Comparison of ENCODE assay signal across 8 cellular contexts in genomic region chr4:6918345-6918744, GRCh38. TPM values are rescaled to one million over a fixed set of nuclear protein-coding genes. Genes with fewer than 3 reads are reported as not detected.
A peak's percentile ranks its signal among the peaks of the same experiment; 100 is the strongest.
DNase-seq lines count a peak whose midpoint lies in the region; ATAC-seq and TF ChIP-seq lines count a peak whose summit lies in the region.

No MANE protein-coding gene starts in this region.

- peaks cover 5% of the 10 kb centered on the region for H3K79me1 ChIP-seq in H9 (ENCODE audit: insufficient read depth, low read depth, low read length, poor library complexity, severe bottlenecking)

- H3K36me3 Mint-ChIP-seq in H9 (ENCODE audit: insufficient read depth in 1 of 3, low read depth in 3 of 3) = peaks cover 3 to 4% (median 4%) of the 10 kb centered on the region in 3 experiments; a peak in 5 of 7 replicates

- no peak overlapping the region for H3K9ac ChIP-seq in DND-41 (ENCODE audit: low read depth, low read length)
- no peak overlapping the region for H3K9ac ChIP-seq in H9 (ENCODE audit: extremely low read depth, insufficient read length, low read length)

- H3T11ph ChIP-seq in H9 (ENCODE audit: low read length) = no peak overlapping the region

- peaks cover 62% of the 10 kb centered on the region for H3K79me2 ChIP-seq in DND-41 (ENCODE audit: insufficient read depth, low read length)
- no peaks in the 10 kb centered on the region; the same call in 1 of the 2 replicates for H3K79me2 ChIP-seq in H9 (ENCODE audit: insufficient read depth, low read length)

- H3K56ac ChIP-seq in H9 (ENCODE audit: insufficient read length, low read depth, low read length) = no peak overlapping the region

- no peak overlapping the region for H4K91ac ChIP-seq in H9 (ENCODE audit: insufficient read length, low read depth, low read length)

- H3K4me3 ChIP-seq in DND-41 (ENCODE audit: low read depth in 1 of 2, low read length in 2 of 2) (no peak overlapping the region), neutrophil (ENCODE audit: low read depth in 1 of 2, low read length in 1 of 2) (peak overlapping the region; percentile 61 to 66), testis (no peak overlapping the region)

- intact Hi-C loops in testis (cut with DNase I; ENCODE audit: low total_unique reads) = no loop called here

- no peaks in the 10 kb centered on the region for H3K27me3 ChIP-seq in DND-41 (ENCODE audit: insufficient read depth, low read length, poor library complexity)
- no peaks in the 10 kb centered on the region for H3K27me3 ChIP-seq in neutrophil
- H3K27me3 ChIP-seq in testis = no peaks in the 10 kb centered on the region
- H3K27me3 ChIP-seq in H9 (ENCODE audit: insufficient read depth, low read length) = no peaks in the 10 kb centered on the region

- H4K20me1 ChIP-seq in DND-41 (ENCODE audit: insufficient read depth, low read length) (peaks cover 35% of the 10 kb centered on the region), H9 (ENCODE audit: control insufficient read depth, insufficient read depth, insufficient read length) (no peaks in the 10 kb centered on the region)

- ATAC-seq in DND-41 (ENCODE audit: insufficient read depth, low read depth) = peak; percentile 47; the same call in 2 of the 3 replicates
- no peak for ATAC-seq in HG02610 (IDR thresholded peaks at IDR 0.05; ENCODE audit: unreplicated experiment)

- H3K27me3 Mint-ChIP-seq in H9 (ENCODE audit: low read depth) = no peaks in the 10 kb centered on the region

- no peak for TF ChIP-seq CTCF in DND-41 (IDR thresholded peaks at IDR 0.05; ENCODE audit: borderline replicate concordance, extremely low read depth, low read length, poor library complexity, severe bottlenecking)
- TF ChIP-seq CTCF in neutrophil (IDR thresholded peaks at IDR 0.05) = no peak
- TF ChIP-seq CTCF in testis (IDR thresholded peaks at IDR 0.05) = no peak
- no peak for TF ChIP-seq CTCF in H9 (conservative IDR thresholded peaks at IDR 0.05)

- no peak overlapping the region for H2AK5ac ChIP-seq in H9 (ENCODE audit: insufficient read length, low read length)

- H2AFZ ChIP-seq in DND-41 (ENCODE audit: low read depth, low read length) = no peak overlapping the region
- H2AFZ ChIP-seq in H9 (ENCODE audit: low read length) = no peak overlapping the region

- H3K9me3 Mint-ChIP-seq in H9 = no peaks in the 10 kb centered on the region

- no peak overlapping the region for H3K4ac ChIP-seq in H9 (ENCODE audit: low read depth, low read length)

- no peaks in the 10 kb centered on the region for H3K23me2 ChIP-seq in H9 (ENCODE audit: insufficient read length, low read depth, low read length, poor library complexity, severe bottlenecking)

- no peaks in the 10 kb centered on the region for H3K4me1 ChIP-seq in DND-41 (ENCODE audit: insufficient read depth, low read length)
- peaks cover 70 to 78% of the 10 kb centered on the region in 2 experiments for H3K4me1 ChIP-seq in neutrophil (ENCODE audit: control insufficient read depth in 1 of 2, insufficient read depth in 1 of 2, low read depth in 1 of 2, low read length in 1 of 2)
- peaks cover 22% of the 10 kb centered on the region for H3K4me1 ChIP-seq in testis
- H3K4me1 ChIP-seq in H9 (ENCODE audit: insufficient read depth, low read length) = peaks cover 4% of the 10 kb centered on the region; the same call in 1 of the 2 replicates

- H3K36me3 ChIP-seq in DND-41 (ENCODE audit: insufficient read depth, low read length) (peaks cover 2% of the 10 kb centered on the region), neutrophil (peaks cover 3% of the 10 kb centered on the region), testis (ENCODE audit: low read depth, missing control alignments) (no peaks in the 10 kb centered on the region)

- H3K4me3 Mint-ChIP-seq in H9 = no peak overlapping the region

- no peak overlapping the region for H2BK5ac ChIP-seq in H9 (ENCODE audit: insufficient read length, low read length)

- DNase-seq in DND-41 = no peak
- peak; percentile 34 for DNase-seq in NCI-H146 treated with DMSO at 0.1 percent for 48 hours (lab: John Stamatoyannopoulos, UW; ENCODE audit: unreplicated experiment)
- peak; percentile 43 for DNase-seq in central memory CD4-positive, alpha-beta T cell
- DNase-seq in testis = no peak
- no peak for DNase-seq in SHP77 treated with DMSO at 0.1 percent for 48 hours (lab: John Stamatoyannopoulos, UW)
- no peak for DNase-seq in H9

- no peak overlapping the region for H2BK15ac ChIP-seq in H9 (ENCODE audit: low read depth, low read length)

- no peaks in the 10 kb centered on the region for H3K9me3 ChIP-seq in DND-41 (ENCODE audit: insufficient read depth, low read length, severe bottlenecking)
- no peaks in the 10 kb centered on the region for H3K9me3 ChIP-seq in neutrophil
- H3K9me3 ChIP-seq in testis = no peaks in the 10 kb centered on the region
- no peaks in the 10 kb centered on the region for H3K9me3 ChIP-seq in H9 (ENCODE audit: control insufficient read depth, low read depth, low read length)

- H3K27ac Mint-ChIP-seq in H9 = no peak overlapping the region

- H3K23ac ChIP-seq in H9 (ENCODE audit: insufficient read length, low read depth, low read length) = no peak overlapping the region

- H4K8ac ChIP-seq in H9 (replicated peaks; ENCODE audit: insufficient read length, low read depth, low read length) = no peak overlapping the region

- no peak overlapping the region for H2BK20ac ChIP-seq in H9 (ENCODE audit: low read depth, low read length, poor library complexity, severe bottlenecking)

- H3K27ac ChIP-seq in DND-41 (ENCODE audit: low read length) (no peak overlapping the region), neutrophil (peak overlapping the region; percentile 98), testis (peak overlapping the region in 1 of 2 donors; percentile 36), H9 (ENCODE audit: insufficient read length, low read depth, low read length) (no peak overlapping the region)

- H3K18ac ChIP-seq in H9 (ENCODE audit: insufficient read length, low read depth, low read length) = no peak overlapping the region

- H4K5ac ChIP-seq in H9 (ENCODE audit: insufficient read length, low read depth, low read length) = no peak overlapping the region

- H2BK120ac ChIP-seq in H9 (ENCODE audit: low read depth, low read length, poor library complexity, severe bottlenecking) = no peak overlapping the region

- no peak for TF ChIP-seq POLR2A in testis (IDR thresholded peaks at IDR 0.05)

- peaks cover 33 to 42% of the 10 kb centered on the region in 2 experiments for H3K4me1 Mint-ChIP-seq in H9

- H3K4me2 ChIP-seq in DND-41 (ENCODE audit: insufficient read depth, low read length) (no peak overlapping the region), H9 (ENCODE audit: insufficient read depth, insufficient read length, low read length) (no peak overlapping the region)

- WGBS in testis, 2 donors = 46 to 50% methylated on average over 7 of the region's 7 CpGs
- WGBS in H9 (ENCODE audit: extremely low coverage, insufficient read length, low lambda C conversion rate) = no CpG with 5 or more reads among the region's 7 CpGs

- H2BK12ac ChIP-seq in H9 (ENCODE audit: insufficient read length, low read depth, low read length) = no peak overlapping the region

- H3K14ac ChIP-seq in H9 (ENCODE audit: insufficient read depth, low read length) = no peak overlapping the region

RNA-seq across cellular contexts. Expression of gene TBC1D14, which starts 8.7 kb away (rescaled TPM):
- 10 to 100 TPM; 87.6 to 98.8 TPM for total RNA-seq in testis
- 78.0 TPM for polyA plus RNA-seq in testis (ENCODE audit: insufficient read depth, low read depth, low replicate concordance)
- 44.5 and 50.2 TPM in 2 replicates for total RNA-seq in H9 (2021)

Comparison
In these comparisons a context has a peak if more than half of its experiments do, and no peak if none do; other contexts are left out.
1. DNase-seq: peak in NCI-H146 treated with DMSO at 0.1 percent for 48 hours (single experiment) and central memory CD4-positive, alpha-beta T cell (single experiment); none in DND-41 (single experiment), testis (single experiment), SHP77 treated with DMSO at 0.1 percent for 48 hours (single experiment) and H9 (single experiment).
2. H3K4me3 ChIP-seq: peak in neutrophil (2 of 2); none in DND-41 (0 of 2) and testis (0 of 2).